Comparison of ENCODE assay signal across 23 cellular contexts in genomic region chr3:89562373-89562772, GRCh38.
DNase-seq lines count a peak whose midpoint lies in the region; ATAC-seq and TF ChIP-seq lines count a peak whose summit lies in the region.
"Had no signal": no experiment of that assay in that cellular context is flagged by ENCODE, and none has a peak within 500 bp of the region (broad histone marks: within the 10 kb centered on the region; RNA-seq: fewer than 3 reads in every experiment).

No MANE protein-coding gene starts in this region.

- no peaks in the 10 kb centered on the region for H4K20me1 ChIP-seq in PC-3 (ENCODE audit: low read length)

- H3K9me3 ChIP-seq in PC-3 (ENCODE audit: low read length) = peaks cover 7% of the 10 kb centered on the region
- H3K9me3 ChIP-seq: SJCRH30 had no signal

- H3K27ac ChIP-seq in PC-3 (ENCODE audit: low read length) = no peak overlapping the region
- H3K27ac ChIP-seq: Peyer's patch, SJCRH30 had no signal

- no peaks in the 10 kb centered on the region for H3K36me3 ChIP-seq in PC-3 (ENCODE audit: low read depth, low read length)
- H3K36me3 ChIP-seq: Peyer's patch, SJCRH30 had no signal

- H3K4me1 Mint-ChIP-seq in MCF 10A (ENCODE audit: insufficient read depth, unreplicated experiment) = peaks cover 32% of the 10 kb centered on the region
- H3K4me1 Mint-ChIP-seq: CD14-positive monocyte had no signal

- no peaks in the 10 kb centered on the region for H3K27me3 Mint-ChIP-seq in MCF 10A (ENCODE audit: insufficient read depth, unreplicated experiment)

- TF ChIP-seq CTCF in PC-3 (conservative IDR thresholded peaks at IDR 0.05; ENCODE audit: low read depth, low read length) (peak; percentile 60), MCF 10A (IDR thresholded peaks at IDR 0.05; ENCODE audit: unreplicated experiment) (no peak)

- no peaks in the 10 kb centered on the region for H3K27me3 ChIP-seq in PC-3 (ENCODE audit: low read length)
- H3K27me3 ChIP-seq: Peyer's patch, SJCRH30 had no signal

- H3K4me2 ChIP-seq in PC-3 (ENCODE audit: low read length) = no peak overlapping the region

- ATAC-seq in PC-3 (no peak), HG03039 (IDR thresholded peaks at IDR 0.05; ENCODE audit: unreplicated experiment) (no peak)
- ATAC-seq: HCT116, K562 had no signal

- no peak overlapping the region for H3K4me3 Mint-ChIP-seq in MCF 10A (ENCODE audit: unreplicated experiment)
- H3K4me3 Mint-ChIP-seq: CD14-positive monocyte; T-helper 1 cell treated with Interleukin-12 subunit alpha and Interleukin-12 subunit beta and Interleukin-4 antibody, amounts not matched to agents 30 μg/mL and 1 μg/mL, for 36 hours had no signal

- H3K79me2 ChIP-seq in PC-3 (ENCODE audit: low read length) = no peaks in the 10 kb centered on the region

- H3K9me2 ChIP-seq in PC-3 (replicated peaks; ENCODE audit: low read length) = no peaks in the 10 kb centered on the region

- H3K4me3 ChIP-seq in PC-3 (ENCODE audit: low read length) = no peak overlapping the region
- H3K4me3 ChIP-seq: K562, Peyer's patch, SJCRH30 had no signal

- H2AFZ ChIP-seq in PC-3 (ENCODE audit: low read length) = no peak overlapping the region

- H3K27ac Mint-ChIP-seq in MCF 10A (ENCODE audit: low read depth, unreplicated experiment) = no peak overlapping the region
- H3K27ac Mint-ChIP-seq: CD14-positive monocyte; T-helper 1 cell treated with Interleukin-12 subunit alpha and Interleukin-12 subunit beta and Interleukin-4 antibody, amounts not matched to agents 30 μg/mL and 1 μg/mL, for 36 hours had no signal

- peaks cover 12% of the 10 kb centered on the region for H3K9me3 Mint-ChIP-seq in MCF 10A (ENCODE audit: unreplicated experiment)

- peaks cover 14% of the 10 kb centered on the region for H3K4me1 ChIP-seq in PC-3 (ENCODE audit: insufficient read depth, low read length)
- H3K4me1 ChIP-seq: Peyer's patch, SJCRH30 had no signal

- CTCF ChIA-PET in PC-3 (lab: Charles Lee) = no interaction called here
- CTCF ChIA-PET in MCF 10A (lab: Yijun Ruan, JAX) = interaction anchor here (0.7 to 0.9 kb wide), 2 partner anchors 529 to 1343 kb away, joined by 3 to 4 read pairs; no protein-coding TSS in a partner anchor

- no peak overlapping the region for H3K9ac ChIP-seq in PC-3 (ENCODE audit: low read length)

- in situ Hi-C loops in ACHN (cut with HindIII; ENCODE audit: low pct_ligation_motif_present, low pct_unique_long_range_greater_than_20kb, low sequenced_read_pairs) = no loop called here

- POLR2A ChIA-PET in PC-3 (lab: Charles Lee; ENCODE audit: unreplicated experiment) = no interaction called here
- POLR2A ChIA-PET in MCF 10A (lab: Yijun Ruan, JAX) = interaction anchor here (1.7 kb wide), 1 partner anchor 9 kb away, joined by 3 read pairs; no protein-coding TSS in a partner anchor

- no peaks in the 10 kb centered on the region for H3F3A ChIP-seq in PC-3 (ENCODE audit: low read length, unreplicated experiment)

- DNase-seq in ACHN (peak; percentile 1), HCEC 1CT (peak; percentile 36), PC-3 (peak; percentile 38), fibroblast of gingiva (ENCODE audit: low read depth) (peak; percentile 14), DMS 273 treated with DMSO at 0.1 percent for 48 hours (lab: John Stamatoyannopoulos, UW) (no peak), MCF 10A (ENCODE audit: unreplicated experiment) (no peak)
- no peak for DNase-seq in effector CD8-positive, alpha-beta T cell (lab: John Stamatoyannopoulos, UW)
- DNase-seq: DMS53; GDM1; NCI-H1105; NCI-H146; NCI-H2029; NCI-H226; NCI-H510A treated with DMSO at 0.1 percent for 48 hours; NCI-H774; NK-92 treated with Interleukin-12 subunit alpha and Interleukin-12 subunit beta, amount 100 ng/mL, for 24 hours; Peyer's patch had no signal

- BruUV-seq in PC-3 (replicated peaks; lab: Mats Ljungman, UMichigan) (no TSS peak), MCF 10A (replicated peaks; lab: Mats Ljungman, UMichigan) (no TSS peak)

- intact Hi-C loops in PC-3 (cut with micrococcal nuclease) (no loop called here), MCF 10A (cut with micrococcal nuclease) (no loop called here)

- H3K36me3 Mint-ChIP-seq in MCF 10A (ENCODE audit: insufficient read depth, unreplicated experiment) = no peaks in the 10 kb centered on the region
- H3K36me3 Mint-ChIP-seq: CD14-positive monocyte had no signal

Comparison
In these comparisons a context has a peak if more than half of its experiments do, and no peak if none do; other contexts are left out.
1. DNase-seq: peak in ACHN (single experiment), HCEC 1CT (single experiment), PC-3 (single experiment) and fibroblast of gingiva (single experiment); none in DMS 273 treated with DMSO at 0.1 percent for 48 hours (single experiment), effector CD8-positive, alpha-beta T cell (single experiment) and MCF 10A (single experiment).